ENCODE assay signal across 13 cellular contexts in genomic region chr11:110027627-110028371, GRCh38.
DNase-seq lines count a peak whose midpoint lies in the region; ATAC-seq and TF ChIP-seq lines count a peak whose summit lies in the region.
"Had no signal": no experiment of that assay in that cellular context is flagged by ENCODE, and none has a peak within 500 bp of the region (broad histone marks: within the 10 kb centered on the region; RNA-seq: fewer than 3 reads in every experiment).

No MANE protein-coding gene starts in this region.

- ATAC-seq in GM18505 (IDR thresholded peaks at IDR 0.05; ENCODE audit: unreplicated experiment) (peak; percentile 47), GM21367 (IDR thresholded peaks at IDR 0.05; ENCODE audit: unreplicated experiment) (peak; percentile 31), HG03064 (IDR thresholded peaks at IDR 0.05; ENCODE audit: low read depth, unreplicated experiment) (peak; percentile 40), naive B cell (ENCODE audit: low read depth in 2 of 2) (no peak)

- POLR2A ChIA-PET in activated CD4-positive, alpha-beta T cell treated with anti-CD3 and anti-CD28 coated beads, Interleukin-2, amount 10 ng/mL, durations not matched to agents 7 days and 5 days (lab: Charles Lee), result no interaction called here

- CTCF ChIA-PET in activated CD4-positive, alpha-beta T cell treated with anti-CD3 and anti-CD28 coated beads, Interleukin-2, amount 10 ng/mL, durations not matched to agents 7 days and 5 days (lab: Charles Lee), result no interaction called here

- DNase-seq in naive B cell (no peak), NCI-H1694 treated with DMSO at 0.1 percent for 48 hours (lab: John Stamatoyannopoulos, UW) (no peak), posterior cingulate gyrus (no peak)
- DNase-seq in activated CD4-positive, CD25-positive, alpha-beta regulatory T cell treated with anti-CD3 and anti-CD28 coated beads, Interleukin-2, amount 50 U/mL, for 72 hours, result no peak
- DNase-seq in activated CD4-positive, alpha-beta T cell treated with anti-CD3 and anti-CD28 coated beads, Interleukin-2, amount 10 ng/mL, durations not matched to agents 7 days and 5 days, result no peak
- DNase-seq: activated CD4-positive, CD25-positive, alpha-beta regulatory T cell; glutamatergic neuron; NCI-H1048; SIG-M5; spleen had no signal

- H3K27me3 Mint-ChIP-seq in naive B cell, result peaks cover 53 to 56% (median 55%) of the 10 kb centered on the region in 3 donors
- peaks cover 3% of the 10 kb centered on the region for H3K27me3 Mint-ChIP-seq in activated CD4-positive, alpha-beta T cell treated with anti-CD3 and anti-CD28 coated beads, Interleukin-2, amount 10 ng/mL, durations not matched to agents 7 days and 5 days

- no peak for TF ChIP-seq POLR2A in GM18505 (IDR thresholded peaks at IDR 0.05; ENCODE audit: borderline replicate concordance, extremely low read depth, insufficient read depth, insufficient read length)

- H3K9me3 Mint-ChIP-seq in naive B cell, result peaks cover 12 to 66% (median 34%) of the 10 kb centered on the region in 7 donors
- no peaks in the 10 kb centered on the region for H3K9me3 Mint-ChIP-seq in activated CD4-positive, alpha-beta T cell treated with anti-CD3 and anti-CD28 coated beads, Interleukin-2, amount 10 ng/mL, durations not matched to agents 7 days and 5 days

- H3K36me3 Mint-ChIP-seq in naive B cell, result peaks cover 5 to 18% of the 10 kb centered on the region in 2 donors
- no peaks in the 10 kb centered on the region for H3K36me3 Mint-ChIP-seq in activated CD4-positive, alpha-beta T cell treated with anti-CD3 and anti-CD28 coated beads, Interleukin-2, amount 10 ng/mL, durations not matched to agents 7 days and 5 days (ENCODE audit: low read depth)

- intact Hi-C loops in posterior cingulate gyrus (cut with DNase I), result no loop called here

- peak overlapping the region; percentile 51 to 92 (median 66) for H3K27ac Mint-ChIP-seq in naive B cell
- H3K27ac Mint-ChIP-seq in activated CD4-positive, alpha-beta T cell treated with anti-CD3 and anti-CD28 coated beads, Interleukin-2, amount 10 ng/mL, durations not matched to agents 7 days and 5 days, result no peak overlapping the region

- peaks cover 13 to 16% (median 16%) of the 10 kb centered on the region in 3 donors for H3K4me1 Mint-ChIP-seq in naive B cell
- no peaks in the 10 kb centered on the region for H3K4me1 Mint-ChIP-seq in activated CD4-positive, alpha-beta T cell treated with anti-CD3 and anti-CD28 coated beads, Interleukin-2, amount 10 ng/mL, durations not matched to agents 7 days and 5 days

- H3K4me3 Mint-ChIP-seq in naive B cell, result peak overlapping the region in 6 of 8 donors; percentile 23 to 82 (median 48)
- H3K4me3 Mint-ChIP-seq in activated CD4-positive, alpha-beta T cell treated with anti-CD3 and anti-CD28 coated beads, Interleukin-2, amount 10 ng/mL, durations not matched to agents 7 days and 5 days, result no peak overlapping the region

Comparison
In these comparisons a context has a peak if more than half of its experiments do, and no peak if none do; other contexts are left out.
1. ATAC-seq: peak in GM18505 (single experiment), GM21367 (single experiment) and HG03064 (single experiment); none in naive B cell (0 of 2).